Comparison of ENCODE assay signal across 15 cellular contexts in genomic region chr1:241503444-241503843, GRCh38. TPM values are rescaled to one million over a fixed set of nuclear protein-coding genes. Genes with fewer than 3 reads are reported as not detected.
"Had no signal": no experiment of that assay in that cellular context is flagged by ENCODE, and none has a peak within 500 bp of the region (broad histone marks: within the 10 kb centered on the region; RNA-seq: fewer than 3 reads in every experiment).

No MANE protein-coding gene starts in this region.

- DNase-seq: activated CD4-positive, CD25-positive, alpha-beta regulatory T cell treated with anti-CD3 and anti-CD28 coated beads, Interleukin-2, amount 50 U/mL, for 72 hours; activated effector memory CD4-positive, alpha-beta T cell treated with Interleukin-2 at 50 U/mL for 16 hours; activated naive CD4-positive, alpha-beta T cell treated with anti-CD3 and anti-CD28 coated beads, Interleukin-2, amount 50 U/mL, for 16 hours; amniotic stem cell; dermis blood vessel endothelial cell; effector memory CD8-positive, alpha-beta T cell; esophagus squamous epithelium; left ventricle myocardium superior; stimulated activated CD4-positive, alpha-beta T cell treated with anti-CD3 and anti-CD28 coated beads, Interleukin-12 subunit alpha, Interleukin-12 subunit beta, amount 100 ng/mL, for 4 hours; stimulated activated naive CD4-positive, alpha-beta T cell; T-helper 1 cell had no signal

- H3K9me3 Mint-ChIP-seq: effector memory CD8-positive, alpha-beta T cell; neural crest cell; type B pancreatic cell had no signal

- H3K4me1 ChIP-seq: esophagus squamous epithelium had no signal

- H3K4me3 ChIP-seq: esophagus squamous epithelium had no signal

- H3K27me3 Mint-ChIP-seq: effector memory CD8-positive, alpha-beta T cell; type B pancreatic cell had no signal

- H3K27me3 ChIP-seq: esophagus squamous epithelium had no signal

- H3K27ac ChIP-seq: esophagus squamous epithelium, VCaP had no signal

- H3K27ac Mint-ChIP-seq: type B pancreatic cell had no signal

- ATAC-seq: effector memory CD8-positive, alpha-beta T cell; left ventricle myocardium superior had no signal

- H3K4me3 Mint-ChIP-seq: effector memory CD8-positive, alpha-beta T cell; neural crest cell; type B pancreatic cell had no signal

- H3K4me1 Mint-ChIP-seq: neural crest cell had no signal

- H3K9me3 ChIP-seq: esophagus squamous epithelium had no signal

RNA-seq across cellular contexts. Expression of gene KMO, which starts 28.7 kb away (rescaled TPM):
- total RNA-seq: cerebellum, dermis blood vessel endothelial cell, neural crest cell had no signal
